In genomic region chr11:119134389-119134978, GRCh38 we compare ENCODE assay signal across 8 cellular contexts. TPM values are rescaled to one million over a fixed set of nuclear protein-coding genes. Genes with fewer than 3 reads are reported as not detected.
A peak's percentile ranks its signal among the peaks of the same experiment; 100 is the strongest.
DNase-seq lines count a peak whose midpoint lies in the region; ATAC-seq and TF ChIP-seq lines count a peak whose summit lies in the region.

No MANE protein-coding gene starts in this region.

- in situ Hi-C loops in astrocyte of the spinal cord (cut with HindIII; ENCODE audit: low sequenced_read_pairs) = no loop called here

- CTCF ChIA-PET in activated CD4-positive, alpha-beta T cell treated with anti-CD3 and anti-CD28 coated beads, Interleukin-2, amount 10 ng/mL, durations not matched to agents 7 days and 5 days (lab: Charles Lee) = interaction anchor here (1.2 kb wide), 1 partner anchor 28 kb away, joined by 3 read pairs; no protein-coding TSS in a partner anchor

- TF ChIP-seq RAD21 in liver (IDR thresholded peaks at IDR 0.05) = peak in 1 of 2 donors; percentile 53

- no peaks in the 10 kb centered on the region for H3K4me1 Mint-ChIP-seq in activated CD4-positive, alpha-beta T cell treated with anti-CD3 and anti-CD28 coated beads, Interleukin-2, amount 10 ng/mL, durations not matched to agents 7 days and 5 days

- peak; percentile 72 for TF ChIP-seq CTCF in astrocyte of the spinal cord (IDR thresholded peaks at IDR 0.05; ENCODE audit: low read depth, low read length)
- TF ChIP-seq CTCF in liver (IDR thresholded peaks at IDR 0.05; ENCODE audit: low read depth, low read length, missing input control) = peak; percentile 32

- POLR2A ChIA-PET in activated CD4-positive, alpha-beta T cell treated with anti-CD3 and anti-CD28 coated beads, Interleukin-2, amount 10 ng/mL, durations not matched to agents 7 days and 5 days (lab: Charles Lee) = no interaction called here

- H3K27me3 Mint-ChIP-seq in activated CD4-positive, alpha-beta T cell treated with anti-CD3 and anti-CD28 coated beads, Interleukin-2, amount 10 ng/mL, durations not matched to agents 7 days and 5 days = peaks cover 13% of the 10 kb centered on the region

- no peaks in the 10 kb centered on the region for H3K9me3 ChIP-seq in liver (ENCODE audit: control insufficient read depth in 4 of 4, low read length in 3 of 4)

- H3K4me3 Mint-ChIP-seq in activated CD4-positive, alpha-beta T cell treated with anti-CD3 and anti-CD28 coated beads, Interleukin-2, amount 10 ng/mL, durations not matched to agents 7 days and 5 days = no peak overlapping the region

- no peak overlapping the region for H3K9ac ChIP-seq in liver (ENCODE audit: low read depth in 1 of 2, low read length in 2 of 2)

- no peak for ATAC-seq in GM21529 (IDR thresholded peaks at IDR 0.05; ENCODE audit: unreplicated experiment)

- H3K36me3 ChIP-seq in liver (ENCODE audit: control insufficient read depth in 4 of 4, insufficient read depth in 3 of 4, low read depth in 1 of 4, low read length in 3 of 4) = peaks cover 6 to 40% (median 27%) of the 10 kb centered on the region in 4 donors

- no peak overlapping the region for H3K27ac Mint-ChIP-seq in activated CD4-positive, alpha-beta T cell treated with anti-CD3 and anti-CD28 coated beads, Interleukin-2, amount 10 ng/mL, durations not matched to agents 7 days and 5 days

- H3K4me3 ChIP-seq in astrocyte of the spinal cord (ENCODE audit: low read depth, low read length) (no peak overlapping the region), liver (ENCODE audit: low read depth in 1 of 3, low read length in 3 of 3) (no peak overlapping the region)

- no peaks in the 10 kb centered on the region for H3K4me1 ChIP-seq in liver (ENCODE audit: control insufficient read depth in 4 of 4, insufficient read depth in 4 of 4, low read length in 3 of 4)

- no peaks in the 10 kb centered on the region for H3K27me3 ChIP-seq in liver (ENCODE audit: control insufficient read depth in 4 of 4, insufficient read depth in 4 of 4, low read length in 3 of 4)

- peak; percentile 24 to 41 for DNase-seq in AML-193 (lab: John Stamatoyannopoulos, UW)
- DNase-seq in HT-29 (ENCODE audit: low spot score) = peak; percentile 49
- DNase-seq in astrocyte of the spinal cord (ENCODE audit: low read depth, low spot score) = no peak
- DNase-seq in NCI-H524 treated with DMSO at 0.1 percent for 48 hours (lab: John Stamatoyannopoulos, UW) = no peak
- no peak for DNase-seq in pons (ENCODE audit: low spot score)
- no peak for DNase-seq in activated CD4-positive, alpha-beta T cell treated with anti-CD3 and anti-CD28 coated beads, Interleukin-2, amount 10 ng/mL, durations not matched to agents 7 days and 5 days

- WGBS in liver = 81% methylated on average over 4 of the region's 4 CpGs

- H3K36me3 Mint-ChIP-seq in activated CD4-positive, alpha-beta T cell treated with anti-CD3 and anti-CD28 coated beads, Interleukin-2, amount 10 ng/mL, durations not matched to agents 7 days and 5 days (ENCODE audit: low read depth) = peaks cover 39% of the 10 kb centered on the region

- no peaks in the 10 kb centered on the region for H3K9me3 Mint-ChIP-seq in activated CD4-positive, alpha-beta T cell treated with anti-CD3 and anti-CD28 coated beads, Interleukin-2, amount 10 ng/mL, durations not matched to agents 7 days and 5 days

- H3K27ac ChIP-seq in liver (ENCODE audit: low read depth in 1 of 2, low read length in 2 of 2) = no peak overlapping the region

TF ChIP-seq in liver, 16 proteins besides CTCF, POLR2A, EP300 and RAD21:
- TF ChIP-seq SP1 (IDR thresholded peaks at IDR 0.05) (no peak), RXRA (IDR thresholded peaks at IDR 0.05) (no peak), HNF4A (conservative IDR thresholded peaks at IDR 0.05) (no peak), GABPA (IDR thresholded peaks at IDR 0.05 in 1 of 2, conservative IDR thresholded peaks at IDR 0.05 in 1 of 2) (no peak), ZBTB33 (IDR thresholded peaks at IDR 0.05) (no peak), NR2F2 (IDR thresholded peaks at IDR 0.05) (no peak), HNF4G (IDR thresholded peaks at IDR 0.05) (no peak), JUND (IDR thresholded peaks at IDR 0.05) (no peak), YY1 (IDR thresholded peaks at IDR 0.05) (no peak), MAX (IDR thresholded peaks at IDR 0.05) (no peak)

RNA-seq across cellular contexts. Expression of gene HINFP, which starts 13.1 kb away (rescaled TPM):
- 15.5 and 16.9 TPM in 2 replicates for total RNA-seq in HT-29 (2014; rRNA removed; shearing (Covaris generic))
- 10 to 100 TPM; 10.2 to 14.3 TPM for total RNA-seq in liver
- polyA plus RNA-seq in liver = 1 to 10 TPM; 6.4 to 6.5 TPM
- 10 to 100 TPM; 47.6 to 48.0 TPM for total RNA-seq in activated CD4-positive, alpha-beta T cell treated with anti-CD3 and anti-CD28 coated beads, Interleukin-2, amount 10 ng/mL, durations not matched to agents 7 days and 5 days

RNA-seq across cellular contexts. Expression of gene ABCG4, which starts 14.4 kb away (rescaled TPM):
- total RNA-seq in HT-29 (2014; rRNA removed; shearing (Covaris generic)) = not detected in 2 replicates
- under 1 TPM; 0.05 to 0.17 TPM for total RNA-seq in liver
- polyA plus RNA-seq in liver = under 1 TPM in 1 of 2 donors, not detected in 1; 0.03 TPM
- under 1 TPM in 1 of 2 experiments, not detected in 1; 0.15 TPM for total RNA-seq in activated CD4-positive, alpha-beta T cell treated with anti-CD3 and anti-CD28 coated beads, Interleukin-2, amount 10 ng/mL, durations not matched to agents 7 days and 5 days

RNA-seq across cellular contexts. Expression of gene C2CD2L, which starts 27.3 kb away (rescaled TPM):
- total RNA-seq in HT-29 (2014; rRNA removed; shearing (Covaris generic)) = 31.9 and 40.4 TPM in 2 replicates
- 1 to 10 TPM; 3.5 to 6.1 TPM for total RNA-seq in liver
- polyA plus RNA-seq in liver = 1 to 10 TPM; 2.5 to 6.3 TPM
- 10 to 100 TPM; 28.4 to 30.0 TPM for total RNA-seq in activated CD4-positive, alpha-beta T cell treated with anti-CD3 and anti-CD28 coated beads, Interleukin-2, amount 10 ng/mL, durations not matched to agents 7 days and 5 days

RNA-seq across cellular contexts. Expression of gene DPAGT1, which starts 32.8 kb away (rescaled TPM):
- total RNA-seq in HT-29 (2014; rRNA removed; shearing (Covaris generic)) = 67.2 and 93.2 TPM in 2 replicates
- 10 to 100 TPM; 12.8 to 40.5 TPM for total RNA-seq in liver
- 10 to 100 TPM; 34.3 to 48.0 TPM for polyA plus RNA-seq in liver
- 10 to 100 TPM; 48.7 to 60.3 TPM for total RNA-seq in activated CD4-positive, alpha-beta T cell treated with anti-CD3 and anti-CD28 coated beads, Interleukin-2, amount 10 ng/mL, durations not matched to agents 7 days and 5 days

RNA-seq across cellular contexts. Expression of gene NLRX1, which starts 34.0 kb away (rescaled TPM):
- 13.1 and 21.1 TPM in 2 replicates for total RNA-seq in HT-29 (2014; rRNA removed; shearing (Covaris generic))
- total RNA-seq in liver = 10 to 100 TPM; 11.0 to 12.0 TPM
- polyA plus RNA-seq in liver = 1 to 10 TPM; 4.2 to 9.8 TPM
- 10 to 100 TPM; 24.2 to 28.5 TPM for total RNA-seq in activated CD4-positive, alpha-beta T cell treated with anti-CD3 and anti-CD28 coated beads, Interleukin-2, amount 10 ng/mL, durations not matched to agents 7 days and 5 days

Comparison
In these comparisons a context has a peak if more than half of its experiments do, and no peak if none do; other contexts are left out.
1. DNase-seq: peak in AML-193 (2 of 2) and HT-29 (single experiment); none in astrocyte of the spinal cord (single experiment), NCI-H524 treated with DMSO at 0.1 percent for 48 hours (single experiment), pons (single experiment) and activated CD4-positive, alpha-beta T cell treated with anti-CD3 and anti-CD28 coated beads, Interleukin-2, amount 10 ng/mL, durations not matched to agents 7 days and 5 days (single experiment).